ENCODE assay signal across 24 cellular contexts in genomic region chr4:4377683-4378082, GRCh38. TPM values are rescaled to one million over a fixed set of nuclear protein-coding genes. Genes with fewer than 3 reads are reported as not detected.
DNase-seq lines count a peak whose midpoint lies in the region; ATAC-seq, FAIRE-seq and TF ChIP-seq lines count a peak whose summit lies in the region.
"Had no signal": no experiment of that assay in that cellular context is flagged by ENCODE, and none has a peak within 500 bp of the region (broad histone marks: within the 10 kb centered on the region; RNA-seq: fewer than 3 reads in every experiment).

No MANE protein-coding gene starts in this region.

- H3K4me1 Mint-ChIP-seq in Caco-2 (ENCODE audit: low read depth, unreplicated experiment), result no peaks in the 10 kb centered on the region

- H3K9me1 ChIP-seq in K562 (ENCODE audit: control insufficient read depth, insufficient read depth, low read length), result no peaks in the 10 kb centered on the region

- peak; percentile 21; the same call in 2 of the 3 replicates for ATAC-seq in K562
- ATAC-seq in heart right ventricle, result peak; percentile 48 to 90 (median 78)
- peak; percentile 86 for ATAC-seq in sciatic nerve

- TF ChIP-seq CTCF in K562 (IDR thresholded peaks at IDR 0.05 in 2 of 3, conservative IDR thresholded peaks at IDR 0.05 in 1 of 3; ENCODE audit: insufficient read depth in 2 of 3, low read depth in 1 of 3, low read length in 3 of 3) (no peak), heart right ventricle (IDR thresholded peaks at IDR 0.05) (no peak), Caco-2 (IDR thresholded peaks at IDR 0.05; ENCODE audit: insufficient read depth in 1 of 2, low read depth in 1 of 2, low read length in 1 of 2, severe bottlenecking in 1 of 2, unreplicated experiment in 1 of 2) (no peak)

- H2AFZ ChIP-seq in K562 (ENCODE audit: low read depth, low read length), result no peak overlapping the region

- no peak overlapping the region for H3K27ac ChIP-seq in K562 (ENCODE audit: extremely low read depth, low read depth, low read length)
- peak overlapping the region in 1 of 10 donors; percentile 15 for H3K27ac ChIP-seq in heart right ventricle
- H3K27ac ChIP-seq: C4-2B had no signal

- POLR2A ChIA-PET in K562 (lab: Yijun Ruan, JAX), result interaction anchor here (0.6 to 0.7 kb wide), 3 partner anchors 71 to 87 kb away, joined by 3 to 4 read pairs (median 3); no protein-coding TSS in a partner anchor
- POLR2A ChIA-PET in Caco-2 (lab: Charles Lee), result no interaction called here

- H3K9me3 ChIP-seq in K562 (replicated peaks; ENCODE audit: control insufficient read depth, insufficient read depth, low read depth, low read length) (no peaks in the 10 kb centered on the region), heart right ventricle (peaks cover 0 to 7% (median 0%) of the 10 kb centered on the region in 11 donors), Caco-2 (no peaks in the 10 kb centered on the region)
- H3K9me3 ChIP-seq: MG63 had no signal

- no peaks in the 10 kb centered on the region for H3K36me3 ChIP-seq in K562 (ENCODE audit: control insufficient read depth, insufficient read depth, low read length)
- H3K36me3 ChIP-seq in heart right ventricle, result no peaks in the 10 kb centered on the region
- no peaks in the 10 kb centered on the region for H3K36me3 ChIP-seq in Caco-2 (ENCODE audit: control insufficient read depth, insufficient read depth, low read length)
- H3K36me3 ChIP-seq: MG63 had no signal

- no peak for TF ChIP-seq RAD21 in K562 (CRISPR knock-in tag; conservative IDR thresholded peaks at IDR 0.05 in 1 of 2, IDR thresholded peaks at IDR 0.05 in 1 of 2)

- 8% methylated on average over 11 of the region's 11 CpGs for WGBS in K562 (ENCODE audit: insufficient coverage, low coverage, missing lambda C conversion rate)
- 51 to 60% methylated on average over 11 of the region's 11 CpGs for WGBS in heart right ventricle, 2 donors

- no peak for TF ChIP-seq POLR2A in K562 (conservative IDR thresholded peaks at IDR 0.05)

- H3K27me3 ChIP-seq in K562 (ENCODE audit: control insufficient read depth in 2 of 2, insufficient read depth in 2 of 2, low read length in 2 of 2), result peaks cover 30 to 69% of the 10 kb centered on the region in 2 experiments
- H3K27me3 ChIP-seq in heart right ventricle, result peaks cover 0 to 22% (median 0%) of the 10 kb centered on the region in 7 donors
- H3K27me3 ChIP-seq in Caco-2 (replicated peaks; ENCODE audit: control insufficient read depth, insufficient read depth, low read length), result no peaks in the 10 kb centered on the region; the same call in none of the 2 replicates
- H3K27me3 ChIP-seq: MG63 had no signal

- CTCF ChIA-PET in K562 (lab: Yijun Ruan, JAX; ENCODE audit: low intra/inter-chr PET ratio) (no interaction called here), Caco-2 (lab: Charles Lee) (no interaction called here)

- FAIRE-seq in K562 (lab: Jason Lieb, UNC), result no peak
- FAIRE-seq: H54, HTR-8/SVneo, RCC 7860 had no signal

- TF ChIP-seq EP300 in K562 (IDR thresholded peaks at IDR 0.05; ENCODE audit: low read length), result no peak

- peaks cover 10% of the 10 kb centered on the region for H3K9me3 Mint-ChIP-seq in Caco-2 (ENCODE audit: unreplicated experiment)
- H3K9me3 Mint-ChIP-seq: HFFc6 had no signal

- peaks cover 9% of the 10 kb centered on the region; the same call in 1 of the 2 replicates for H4K20me1 ChIP-seq in K562 (replicated peaks; ENCODE audit: control insufficient read depth, insufficient read depth, low read length)

- in situ Hi-C loops in K562 (cut with MboI), result no loop called here

- no peak overlapping the region for H3K4me3 Mint-ChIP-seq in Caco-2 (ENCODE audit: unreplicated experiment)
- H3K4me3 Mint-ChIP-seq: HFFc6, IgD-negative memory B cell had no signal

- H3K27me3 Mint-ChIP-seq in Caco-2 (ENCODE audit: insufficient read depth, unreplicated experiment), result peaks cover 25% of the 10 kb centered on the region

- H3K79me2 ChIP-seq in K562 (ENCODE audit: control insufficient read depth, insufficient read depth, low read length), result no peaks in the 10 kb centered on the region

- no peak overlapping the region for H3K9ac ChIP-seq in K562 (ENCODE audit: insufficient read depth in 1 of 2, low read depth in 2 of 2, low read length in 2 of 2)

- BruUV-seq in K562 (replicated peaks; lab: Mats Ljungman, UMichigan) (no TSS peak), Caco-2 (replicated peaks; lab: Mats Ljungman, UMichigan) (no TSS peak)

- H3K4me1 ChIP-seq in K562 (replicated peaks in 1 of 2; ENCODE audit: control insufficient read depth in 2 of 2, insufficient read depth in 2 of 2, low read length in 2 of 2) (no peaks in the 10 kb centered on the region; a peak in 1 of 5 replicates), heart right ventricle (peaks cover 0 to under 1% (median 0%) of the 10 kb centered on the region in 9 donors), Caco-2 (no peaks in the 10 kb centered on the region)

- DNase-seq in K562 (ENCODE audit: extremely low read depth in 1 of 4, low spot score in 3 of 4) (no peak), heart right ventricle (peak in 1 of 2 donors; percentile 42), myocyte (ENCODE audit: low read depth) (peak; percentile 59), sciatic nerve (ENCODE audit: low spot score) (no peak), RPMI8226 (no peak), NCI-H2081 treated with DMSO at 0.1 percent for 48 hours (lab: John Stamatoyannopoulos, UW) (no peak), NCI-H82 treated with DMSO at 0.1 percent for 48 hours (lab: John Stamatoyannopoulos, UW; ENCODE audit: unreplicated experiment) (no peak), Caco-2 (no peak)
- DNase-seq: DMS79 treated with DMSO at 0.1 percent for 48 hours, HFFc6, Kasumi-1, MG63, NCI-H1048, NCI-H1436, NCI-H1930, NCI-H2171 treated with DMSO at 0.1 percent for 48 hours, NCI-H446, NCI-H69, SHP77 treated with DMSO at 0.1 percent for 48 hours had no signal

- no peak overlapping the region for H3K4me3 ChIP-seq in K562
- no peak overlapping the region for H3K4me3 ChIP-seq in heart right ventricle
- no peak overlapping the region for H3K4me3 ChIP-seq in Caco-2 (ENCODE audit: low read depth, low read length)
- H3K4me3 ChIP-seq: MG63 had no signal

- H3K36me3 Mint-ChIP-seq in Caco-2 (ENCODE audit: insufficient read depth, unreplicated experiment), result no peaks in the 10 kb centered on the region
- H3K36me3 Mint-ChIP-seq: IgD-negative memory B cell had no signal

- no peak overlapping the region for H3K4me2 ChIP-seq in K562 (ENCODE audit: insufficient read depth, low read length)

- no peak overlapping the region for H3K27ac Mint-ChIP-seq in Caco-2 (ENCODE audit: unreplicated experiment)
- H3K27ac Mint-ChIP-seq: HFFc6, IgD-negative memory B cell had no signal

- intact Hi-C loops in K562 (cut with micrococcal nuclease) (no loop called here), heart right ventricle (cut with DNase I) (no loop called here), sciatic nerve (cut with DNase I) (no loop called here), Caco-2 (cut with micrococcal nuclease; ENCODE audit: unreplicated experiment) (no loop called here)

TF ChIP-seq in K562, 482 proteins besides CTCF, POLR2A, EP300 and RAD21:
- TF ChIP-seq THRAP3 (IDR thresholded peaks at IDR 0.05; ENCODE audit: borderline replicate concordance) (no peak), MAFG (tag; conservative IDR thresholded peaks at IDR 0.05) (peak; percentile 39; the same call in 1 of the 2 replicates)
TF ChIP-seq in K562: peak in this region for 1.

RNA-seq across cellular contexts. Expression of gene NSG1, which starts 9.2 kb away (rescaled TPM):
- not detected in 2 replicates for total RNA-seq in K562 (2011; cell fraction: chromatin; rRNA removed; ENCODE audit: low replicate concordance)
- total RNA-seq in K562 (2011; cell fraction: nucleolus; rRNA removed), result not detected in 2 replicates
- not detected in 2 replicates for total RNA-seq in K562 (2011; cell fraction: nucleoplasm; rRNA removed)
- total RNA-seq in K562 (2014; rRNA removed), result not detected in 2 replicates
- not detected in 2 replicates for total RNA-seq in K562 (2014; rRNA removed; fragmentation: Illumina TruSeq; extraction: Trizol)
- not detected in 2 replicates for total RNA-seq in K562 (2015; rRNA removed; fragmentation: Illumina TruSeq; extraction: Trizol)
- not detected in 2 replicates for total RNA-seq in K562 (2021)
- not detected in 2 replicates for polyA plus RNA-seq in K562 (2011; rRNA removed)
- not detected in 2 replicates for polyA plus RNA-seq in K562 (2011; cell fraction: cytosol; rRNA removed)
- 0.04 TPM in 1 of 2 replicates, not detected in the other for polyA plus RNA-seq in K562 (2011; cell fraction: nucleus; rRNA removed)
- polyA plus RNA-seq in K562 (2012), result 0.10 TPM in 1 of 2 replicates, not detected in the other
- not detected in 2 replicates for polyA plus RNA-seq in K562 (2014; fragmentation: Illumina TruSeq; extraction: Trizol)
- polyA plus RNA-seq in K562 (2014; fragmentation: Nextera tagmentation; extraction: Ambion mirVana), result not detected
- polyA plus RNA-seq in K562 (2014; rRNA removed), result not detected in 2 replicates
- polyA minus RNA-seq in K562 (2011; rRNA and poly(A)+ RNA removed), result not detected in 2 replicates
- polyA minus RNA-seq in K562 (2011; cell fraction: cytosol; rRNA and poly(A)+ RNA removed), result not detected in 2 replicates
- polyA minus RNA-seq in K562 (2011; cell fraction: nucleus; rRNA and poly(A)+ RNA removed), result not detected in 2 replicates
- total RNA-seq in heart right ventricle, result 10 to 100 TPM in 1 of 10 donors, 1 to 10 TPM in 9; 1.4 to 10.5 (median 4.1) TPM
- polyA plus RNA-seq in heart right ventricle, result 1 to 10 TPM; 1.5 to 1.6 TPM
- 0.27 TPM in 1 of 2 replicates, not detected in the other for total RNA-seq in myocyte
- 0.16 TPM for polyA plus RNA-seq in myocyte (2012)
- total RNA-seq in sciatic nerve, result 12.2 TPM
- total RNA-seq in Caco-2 (2022), result 5.5 and 7.2 TPM in 2 replicates

Comparison
In these comparisons a context has a peak if more than half of its experiments do, and no peak if none do; other contexts are left out.
1. ATAC-seq: peak in every context shown above with its lines; median percentile 86 in sciatic nerve; 78 in heart right ventricle; 21 in K562.